Comparison of ENCODE assay signal across 9 cellular contexts in genomic region chr13:46666727-46667456, GRCh38.
DNase-seq lines count a peak whose midpoint lies in the region; ATAC-seq and TF ChIP-seq lines count a peak whose summit lies in the region.
"Had no signal": no experiment of that assay in that cellular context is flagged by ENCODE, and none has a peak within 500 bp of the region (broad histone marks: within the 10 kb centered on the region; RNA-seq: fewer than 3 reads in every experiment).

No MANE protein-coding gene starts in this region.

- no peaks in the 10 kb centered on the region for H3K9me3 ChIP-seq in BE2C
- H3K9me3 ChIP-seq in mucosa of descending colon, result no peaks in the 10 kb centered on the region

- no peaks in the 10 kb centered on the region for H3K9me3 Mint-ChIP-seq in activated naive CD8-positive, alpha-beta T cell treated with anti-CD3 and anti-CD28 coated beads for 36 hours

- H3K36me3 ChIP-seq in BE2C, result peaks cover 26% of the 10 kb centered on the region
- H3K36me3 ChIP-seq in H7 (replicated peaks; ENCODE audit: control insufficient read depth, insufficient read depth, low read length), result no peaks in the 10 kb centered on the region
- H3K36me3 ChIP-seq in mucosa of descending colon (ENCODE audit: low read depth), result no peaks in the 10 kb centered on the region

- peak overlapping the region; percentile 68 for H3K4me3 Mint-ChIP-seq in activated naive CD8-positive, alpha-beta T cell treated with anti-CD3 and anti-CD28 coated beads for 36 hours

- no peaks in the 10 kb centered on the region for H3K27me3 ChIP-seq in BE2C
- H3K27me3 ChIP-seq in H7 (ENCODE audit: control insufficient read depth, insufficient read depth, low read length), result no peaks in the 10 kb centered on the region

- H3K4me1 Mint-ChIP-seq in activated naive CD8-positive, alpha-beta T cell treated with anti-CD3 and anti-CD28 coated beads for 36 hours, result peaks cover 43% of the 10 kb centered on the region

- DNase-seq in BE2C (peak; percentile 59), H7 (peak; percentile 73), mucosa of descending colon (no peak), amniotic stem cell (lab: John Stamatoyannopoulos, UW) (no peak), DMS79 (lab: John Stamatoyannopoulos, UW) (no peak), head of caudate nucleus (no peak)
- no peak for DNase-seq in activated naive CD8-positive, alpha-beta T cell treated with anti-CD3 and anti-CD28 coated beads for 36 hours
- DNase-seq: NCI-H187 treated with DMSO at 0.1 percent for 48 hours had no signal

- H3K27ac Mint-ChIP-seq in activated naive CD8-positive, alpha-beta T cell treated with anti-CD3 and anti-CD28 coated beads for 36 hours, result peak overlapping the region; percentile 90

- ATAC-seq in mucosa of descending colon (peak; percentile 36), HG03439 (IDR thresholded peaks at IDR 0.05; ENCODE audit: unreplicated experiment) (no peak)

- H3K36me3 Mint-ChIP-seq in activated naive CD8-positive, alpha-beta T cell treated with anti-CD3 and anti-CD28 coated beads for 36 hours, result peaks cover 24% of the 10 kb centered on the region

- no peaks in the 10 kb centered on the region for H3K27me3 Mint-ChIP-seq in activated naive CD8-positive, alpha-beta T cell treated with anti-CD3 and anti-CD28 coated beads for 36 hours

- peaks cover 38% of the 10 kb centered on the region for H3K4me1 ChIP-seq in BE2C
- peaks cover 49% of the 10 kb centered on the region for H3K4me1 ChIP-seq in mucosa of descending colon (ENCODE audit: low read depth)

- intact Hi-C loops in mucosa of descending colon (cut with DNase I, micrococcal nuclease) (no loop called here), head of caudate nucleus (cut with DNase I) (no loop called here)

- TF ChIP-seq CTCF in BE2C (IDR thresholded peaks at IDR 0.05; ENCODE audit: low read depth, low read length) (peak; percentile 60), mucosa of descending colon (IDR thresholded peaks at IDR 0.05) (no peak)

- H3K4me3 ChIP-seq in BE2C (ENCODE audit: low read depth, low read length), result no peak overlapping the region
- H3K4me3 ChIP-seq in H7 (ENCODE audit: insufficient read depth, low read depth, low read length), result no peak overlapping the region
- H3K4me3 ChIP-seq in mucosa of descending colon, result no peak overlapping the region

Comparison
In these comparisons a context has a peak if more than half of its experiments do, and no peak if none do; other contexts are left out.
1. DNase-seq: peak in BE2C (single experiment) and H7 (single experiment); none in activated naive CD8-positive, alpha-beta T cell treated with anti-CD3 and anti-CD28 coated beads for 36 hours (single experiment), mucosa of descending colon (0 of 3), amniotic stem cell (single experiment), DMS79 (single experiment) and head of caudate nucleus (0 of 42).